9 cellular contexts compared by ENCODE assay signal in genomic region chr9:113463418-113464285, GRCh38. TPM values are rescaled to one million over a fixed set of nuclear protein-coding genes. Genes with fewer than 3 reads are reported as not detected.
DNase-seq lines count a peak whose midpoint lies in the region; ATAC-seq and TF ChIP-seq lines count a peak whose summit lies in the region.
"Had no signal": no experiment of that assay in that cellular context is flagged by ENCODE, and none has a peak within 500 bp of the region (broad histone marks: within the 10 kb centered on the region; RNA-seq: fewer than 3 reads in every experiment).

RGS3 (plus strand) TSS chr9:113463727; CDS start chr9:113463803, 76 bp downstream.

- intact Hi-C loops in CD8-positive, alpha-beta T cell (cut with DNase I, micrococcal nuclease) = no loop called here
- intact Hi-C loops in activated B cell treated with CpG ODN at 0.5 μM for 24 hours (cut with micrococcal nuclease) = no loop called here
- intact Hi-C loops in Right ventricle myocardium superior (cut with DNase I) = no loop called here

- no peak within 1 kb of the TSS for H3K27ac Mint-ChIP-seq in CD8-positive, alpha-beta T cell
- no peak within 1 kb of the TSS for H3K27ac Mint-ChIP-seq in activated B cell treated with CpG ODN at 0.5 μM for 24 hours
- H3K27ac Mint-ChIP-seq: dendritic cell treated with granulocyte-macrophage colony-stimulating factor and Interleukin-4, amounts not matched to agents 40 ng/mL and 50 ng/mL, for 4 days had no signal

- no peak within 1 kb of the TSS for H3K4me3 ChIP-seq in CD8-positive, alpha-beta T cell (ENCODE audit: low read depth, low read length)
- peak within 1 kb of the TSS; percentile 64 for H3K4me3 ChIP-seq in osteoblast (ENCODE audit: insufficient read depth, low read length)

- peak within 1 kb of the TSS; percentile 59 for H2AFZ ChIP-seq in osteoblast (ENCODE audit: low read length)

- no peaks in the 10 kb centered on the region for H3K27me3 ChIP-seq in CD8-positive, alpha-beta T cell (ENCODE audit: insufficient read depth, low read length)
- H3K27me3 ChIP-seq in osteoblast (ENCODE audit: insufficient read depth, low read length) = peaks cover 8% of the 10 kb centered on the region

- ATAC-seq in CD8-positive, alpha-beta T cell = no peak
- no peak for ATAC-seq in activated B cell treated with CpG ODN at 0.5 μM for 24 hours (ENCODE audit: low read depth)
- ATAC-seq in Right ventricle myocardium superior (ENCODE audit: poor library complexity) = peak; percentile 96
- ATAC-seq in HG03457 (IDR thresholded peaks at IDR 0.05; ENCODE audit: unreplicated experiment) = no peak

- no peaks in the 10 kb centered on the region for H3K27me3 Mint-ChIP-seq in CD8-positive, alpha-beta T cell (ENCODE audit: low read depth)
- H3K27me3 Mint-ChIP-seq in activated B cell treated with CpG ODN at 0.5 μM for 24 hours = no peaks in the 10 kb centered on the region
- H3K27me3 Mint-ChIP-seq: dendritic cell treated with granulocyte-macrophage colony-stimulating factor and Interleukin-4, amounts not matched to agents 40 ng/mL and 50 ng/mL, for 4 days had no signal

- no peak for DNase-seq in CD8-positive, alpha-beta T cell
- DNase-seq in NCI-H1105 (lab: John Stamatoyannopoulos, UW) = peak; percentile 76
- DNase-seq in activated B cell treated with CpG ODN at 0.5 μM for 24 hours = no peak
- peak; percentile 76 for DNase-seq in Right ventricle myocardium superior
- DNase-seq in osteoblast (ENCODE audit: insufficient read length, low spot score, missing footprints) = peak; percentile 76
- no peak for DNase-seq in NCI-H1694 (lab: John Stamatoyannopoulos, UW)
- no peak for DNase-seq in GM10266 (ENCODE audit: extremely low spot score)

- H3K27ac ChIP-seq in CD8-positive, alpha-beta T cell (ENCODE audit: low read depth, low read length) = no peak within 1 kb of the TSS
- no peak within 1 kb of the TSS for H3K27ac ChIP-seq in osteoblast (ENCODE audit: low read depth, low read length)

- H3K4me1 Mint-ChIP-seq in CD8-positive, alpha-beta T cell (ENCODE audit: low read depth) = no peaks in the 10 kb centered on the region
- no peaks in the 10 kb centered on the region for H3K4me1 Mint-ChIP-seq in activated B cell treated with CpG ODN at 0.5 μM for 24 hours

- H3K4me2 ChIP-seq in osteoblast (ENCODE audit: insufficient read depth, low read length) = peak within 1 kb of the TSS; percentile 74

- no peak within 1 kb of the TSS for H3K4me3 Mint-ChIP-seq in CD8-positive, alpha-beta T cell
- no peak within 1 kb of the TSS for H3K4me3 Mint-ChIP-seq in activated B cell treated with CpG ODN at 0.5 μM for 24 hours
- H3K4me3 Mint-ChIP-seq: dendritic cell treated with granulocyte-macrophage colony-stimulating factor and Interleukin-4, amounts not matched to agents 40 ng/mL and 50 ng/mL, for 4 days had no signal

- H3K79me2 ChIP-seq in osteoblast (ENCODE audit: insufficient read depth, low read length) = no peaks in the 10 kb centered on the region

- H3K9me3 ChIP-seq in CD8-positive, alpha-beta T cell (ENCODE audit: low read length) = no peaks in the 10 kb centered on the region
- H3K9me3 ChIP-seq in osteoblast (ENCODE audit: low read depth, low read length) = no peaks in the 10 kb centered on the region

- H3K4me1 ChIP-seq in CD8-positive, alpha-beta T cell (ENCODE audit: insufficient read depth, low read length) = no peaks in the 10 kb centered on the region
- no peaks in the 10 kb centered on the region for H3K4me1 ChIP-seq in osteoblast (ENCODE audit: insufficient read depth, low read length)

- TF ChIP-seq CTCF in CD8-positive, alpha-beta T cell (IDR thresholded peaks at IDR 0.05) = no peak
- TF ChIP-seq CTCF in activated B cell treated with CpG ODN at 0.5 μM for 24 hours (IDR thresholded peaks at IDR 0.05) (no peak), osteoblast (IDR thresholded peaks at IDR 0.05; ENCODE audit: extremely low read depth, low read depth, low read length) (no peak), GM10266 (IDR thresholded peaks at IDR 0.05; ENCODE audit: control insufficient read depth, insufficient read depth, low read depth, missing control alignments) (no peak)

- H3K36me3 Mint-ChIP-seq in CD8-positive, alpha-beta T cell = no peaks in the 10 kb centered on the region
- no peaks in the 10 kb centered on the region for H3K36me3 Mint-ChIP-seq in activated B cell treated with CpG ODN at 0.5 μM for 24 hours (ENCODE audit: low read depth)

- POLR2A ChIA-PET in CD8-positive, alpha-beta T cell (lab: Charles Lee) = interaction anchor here (0.9 kb wide), 1 partner anchor 9 kb away, joined by 3 read pairs; no protein-coding TSS in a partner anchor
- POLR2A ChIA-PET in activated B cell treated with CpG ODN at 0.5 μM for 24 hours (lab: Charles Lee) = no interaction called here

- no peaks in the 10 kb centered on the region for H4K20me1 ChIP-seq in osteoblast (ENCODE audit: insufficient read depth, low read length)

- CTCF ChIA-PET in CD8-positive, alpha-beta T cell (lab: Charles Lee) = interaction anchor here (0.5 to 1.2 kb wide), 4 partner anchors 126 to 192 kb away, joined by 3 to 4 read pairs (median 3); no protein-coding TSS in a partner anchor
- CTCF ChIA-PET in activated B cell treated with CpG ODN at 0.5 μM for 24 hours (lab: Charles Lee) = no interaction called here

- no peaks in the 10 kb centered on the region for H3K36me3 ChIP-seq in CD8-positive, alpha-beta T cell (ENCODE audit: insufficient read depth, low read length)
- H3K36me3 ChIP-seq in osteoblast (ENCODE audit: insufficient read depth, low read length) = no peaks in the 10 kb centered on the region

- H3K9me3 Mint-ChIP-seq in CD8-positive, alpha-beta T cell = no peaks in the 10 kb centered on the region
- peaks cover 10% of the 10 kb centered on the region for H3K9me3 Mint-ChIP-seq in activated B cell treated with CpG ODN at 0.5 μM for 24 hours
- H3K9me3 Mint-ChIP-seq: dendritic cell treated with granulocyte-macrophage colony-stimulating factor and Interleukin-4, amounts not matched to agents 40 ng/mL and 50 ng/mL, for 4 days had no signal

RNA-seq across cellular contexts. Expression of gene RGS3, which starts in this region (rescaled TPM):
- total RNA-seq in CD8-positive, alpha-beta T cell = 10 to 100 TPM; 29.1 to 30.7 TPM
- total RNA-seq in activated B cell treated with CpG ODN at 0.5 μM for 24 hours = 14.6 and 15.0 TPM in 2 replicates
- total RNA-seq in Right ventricle myocardium superior = 138 TPM
- 77.4 and 99.3 TPM in 2 replicates for total RNA-seq in osteoblast

Comparison
In these comparisons a context has a peak if more than half of its experiments do, and no peak if none do; other contexts are left out.
1. DNase-seq: peak in NCI-H1105 (single experiment), Right ventricle myocardium superior (single experiment) and osteoblast (single experiment); none in CD8-positive, alpha-beta T cell (0 of 7), activated B cell treated with CpG ODN at 0.5 μM for 24 hours (single experiment), NCI-H1694 (single experiment) and GM10266 (single experiment).